Comparison of ENCODE assay signal across 15 cellular contexts in the genomic region with DNA sequence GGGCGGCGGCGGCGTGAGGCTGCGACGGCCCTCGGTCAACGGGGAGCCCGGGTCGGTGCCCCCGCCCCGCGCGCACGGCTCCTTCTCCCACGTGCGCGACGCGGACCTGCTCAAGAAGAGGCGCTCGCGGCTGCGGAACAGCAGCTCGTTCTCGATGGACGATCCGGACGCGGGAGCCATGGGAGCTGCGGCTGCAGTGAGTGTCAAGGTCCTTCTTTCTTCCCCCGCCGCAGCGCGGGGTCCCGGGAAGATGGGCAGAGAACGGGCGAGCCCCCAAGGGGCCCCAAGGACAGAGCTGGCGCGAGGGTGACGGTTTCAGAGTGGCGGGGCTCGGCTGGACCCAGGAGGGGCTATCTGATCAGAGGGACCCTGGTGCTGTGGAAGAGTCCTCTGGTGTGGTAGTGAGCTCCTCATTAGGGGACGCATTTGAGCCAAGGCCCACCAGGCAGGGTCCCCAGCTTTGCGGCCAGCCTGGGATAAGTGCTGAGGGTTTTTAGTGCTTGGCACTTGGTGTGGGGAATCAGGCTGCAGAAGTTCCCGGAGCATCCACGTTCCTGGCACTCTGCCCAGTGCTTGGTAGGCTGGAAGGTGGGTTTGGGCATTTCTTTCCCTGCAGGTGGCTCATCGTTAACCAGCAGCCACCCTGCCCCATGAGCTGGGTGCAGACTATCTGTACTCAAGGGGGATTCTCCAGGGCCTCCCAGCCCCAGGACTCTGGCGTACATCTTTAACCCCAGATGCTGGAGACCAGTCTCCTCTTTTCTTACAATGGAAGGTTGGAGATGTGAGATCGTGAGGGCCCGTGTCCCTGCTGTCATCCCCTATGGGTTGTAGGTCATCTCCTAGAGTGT. TPM values are rescaled to one million over a fixed set of nuclear protein-coding genes. Genes with fewer than 3 reads are reported as not detected.
DNase-seq lines count a peak whose midpoint lies in the region; ATAC-seq, FAIRE-seq and TF ChIP-seq lines count a peak whose summit lies in the region.
"Had no signal": no experiment of that assay in that cellular context is flagged by ENCODE, and none has a peak within 500 bp of the region (broad histone marks: within the 10 kb centered on the region; RNA-seq: fewer than 3 reads in every experiment).

No MANE protein-coding gene starts in this region.

- H3K4me1 Mint-ChIP-seq in activated T-helper 1 cell treated with anti-CD3 and anti-CD28 coated beads, Interleukin-12 subunit alpha, Interleukin-12 subunit beta, Interleukin-2, Interleukin-4 antibody, amounts not matched to agents 30 ng/mL and 10 ng/mL and 1 ng/mL, durations not matched to agents 14 hours and 24 hours and 36 hours (ENCODE audit: low read depth): peaks cover 43% of the 10 kb centered on the region
- H3K4me1 Mint-ChIP-seq in natural killer cell: peaks cover 29 to 55% of the 10 kb centered on the region in 2 donors

- no peaks in the 10 kb centered on the region for H3K9me3 Mint-ChIP-seq in activated T-helper 1 cell treated with anti-CD3 and anti-CD28 coated beads, Interleukin-12 subunit alpha, Interleukin-12 subunit beta, Interleukin-2, Interleukin-4 antibody, amounts not matched to agents 30 ng/mL and 10 ng/mL and 1 ng/mL, durations not matched to agents 14 hours and 24 hours and 36 hours
- H3K9me3 Mint-ChIP-seq in natural killer cell: no peaks in the 10 kb centered on the region

- ATAC-seq in natural killer cell: no peak
- ATAC-seq in HG03159 (IDR thresholded peaks at IDR 0.05; ENCODE audit: unreplicated experiment): no peak
- no peak for ATAC-seq in GM21515 (IDR thresholded peaks at IDR 0.05; ENCODE audit: unreplicated experiment)
- ATAC-seq: activated CD4-positive, CD25-positive, alpha-beta regulatory T cell treated with anti-CD3 and anti-CD28 coated beads, Interleukin-2, amount 50 U/mL, for 24 hours had no signal

- no peak for FAIRE-seq in RCC 7860 (lab: Jason Lieb, UNC)

- TF ChIP-seq CTCF in natural killer cell (IDR thresholded peaks at IDR 0.05): no peak

- peaks cover 52% of the 10 kb centered on the region for H3K4me1 ChIP-seq in BLaER1
- H3K4me1 ChIP-seq: Caco-2 had no signal

- in situ Hi-C loops in KBM-7 (cut with MboI; ENCODE audit: low pct_unique_long_range_greater_than_20kb, low sequenced_read_pairs): no loop called here

- peaks cover 51% of the 10 kb centered on the region for H3K36me3 Mint-ChIP-seq in activated T-helper 1 cell treated with anti-CD3 and anti-CD28 coated beads, Interleukin-12 subunit alpha, Interleukin-12 subunit beta, Interleukin-2, Interleukin-4 antibody, amounts not matched to agents 30 ng/mL and 10 ng/mL and 1 ng/mL, durations not matched to agents 14 hours and 24 hours and 36 hours (ENCODE audit: low read depth)
- H3K36me3 Mint-ChIP-seq in natural killer cell: no peaks in the 10 kb centered on the region

- no peaks in the 10 kb centered on the region for H3K27me3 ChIP-seq in BLaER1
- H3K27me3 ChIP-seq: SJSA1 had no signal

- H3K36me3 ChIP-seq in BLaER1: peaks cover 85% of the 10 kb centered on the region

- intact Hi-C loops in activated T-helper 1 cell treated with anti-CD3 and anti-CD28 coated beads, Interleukin-12 subunit alpha, Interleukin-12 subunit beta, Interleukin-2, Interleukin-4 antibody, amounts not matched to agents 30 ng/mL and 10 ng/mL and 1 ng/mL, durations not matched to agents 14 hours and 24 hours and 36 hours (cut with micrococcal nuclease): no loop called here
- intact Hi-C loops in natural killer cell (cut with micrococcal nuclease): loop anchor here (10.0 kb wide), 1 partner anchor 221 kb away; no protein-coding TSS in a partner anchor

- peaks cover 1% of the 10 kb centered on the region for H3K27me3 Mint-ChIP-seq in activated T-helper 1 cell treated with anti-CD3 and anti-CD28 coated beads, Interleukin-12 subunit alpha, Interleukin-12 subunit beta, Interleukin-2, Interleukin-4 antibody, amounts not matched to agents 30 ng/mL and 10 ng/mL and 1 ng/mL, durations not matched to agents 14 hours and 24 hours and 36 hours (ENCODE audit: insufficient read depth)
- no peaks in the 10 kb centered on the region for H3K27me3 Mint-ChIP-seq in natural killer cell (ENCODE audit: low read depth in 2 of 2)

- no peak overlapping the region for H3K4me3 ChIP-seq in BLaER1
- H3K4me3 ChIP-seq: SJSA1 had no signal

- no peaks in the 10 kb centered on the region for H3K9me3 ChIP-seq in BLaER1
- H3K9me3 ChIP-seq: Caco-2 had no signal

- peak overlapping the region; percentile 96; the same call in 1 of the 2 replicates for H3K4me2 ChIP-seq in BLaER1

- H3K4me3 Mint-ChIP-seq in activated T-helper 1 cell treated with anti-CD3 and anti-CD28 coated beads, Interleukin-12 subunit alpha, Interleukin-12 subunit beta, Interleukin-2, Interleukin-4 antibody, amounts not matched to agents 30 ng/mL and 10 ng/mL and 1 ng/mL, durations not matched to agents 14 hours and 24 hours and 36 hours: peak overlapping the region; percentile 22
- no peak overlapping the region for H3K4me3 Mint-ChIP-seq in natural killer cell

- DNase-seq in COR-L47 (lab: John Stamatoyannopoulos, UW) (peak; percentile 36), natural killer cell (no peak), RCC 7860 (ENCODE audit: low spot score) (no peak), KBM-7 (no peak)
- DNase-seq in activated T-helper 1 cell treated with anti-CD3 and anti-CD28 coated beads, Interleukin-12 subunit alpha, Interleukin-12 subunit beta, Interleukin-2, Interleukin-4 antibody, amounts not matched to agents 30 ng/mL and 10 ng/mL and 1 ng/mL, durations not matched to agents 14 hours and 24 hours and 36 hours (ENCODE audit: low spot score): no peak
- DNase-seq: activated naive CD4-positive, alpha-beta T cell; Caco-2; midbrain; NCI-H1092; NCI-H510A treated with DMSO at 0.1 percent for 48 hours had no signal

- peak overlapping the region; percentile 63 for H3K27ac Mint-ChIP-seq in activated T-helper 1 cell treated with anti-CD3 and anti-CD28 coated beads, Interleukin-12 subunit alpha, Interleukin-12 subunit beta, Interleukin-2, Interleukin-4 antibody, amounts not matched to agents 30 ng/mL and 10 ng/mL and 1 ng/mL, durations not matched to agents 14 hours and 24 hours and 36 hours
- H3K27ac Mint-ChIP-seq in natural killer cell: peak overlapping the region; percentile 52 to 60

- H3K9ac ChIP-seq in BLaER1: 0 out of 2 replicates have a peak overlapping the region, but pooled peaks have one; percentile 54

- peaks cover 53% of the 10 kb centered on the region; the same call in 1 of the 2 replicates for H4K20me1 ChIP-seq in BLaER1

- H3K27ac ChIP-seq in BLaER1: peak overlapping the region; percentile 58
- H3K27ac ChIP-seq: SJSA1 had no signal

RNA-seq across cellular contexts. Expression of a gene that starts 9.8 kb away (rescaled TPM):
- 168 and 178 TPM in 2 replicates for total RNA-seq in activated T-helper 1 cell treated with anti-CD3 and anti-CD28 coated beads, Interleukin-12 subunit alpha, Interleukin-12 subunit beta, Interleukin-2, Interleukin-4 antibody, amounts not matched to agents 30 ng/mL and 10 ng/mL and 1 ng/mL, durations not matched to agents 14 hours and 24 hours and 36 hours
- 100 to 1,000 TPM; 129 to 137 (median 135) TPM for total RNA-seq in natural killer cell

RNA-seq across cellular contexts. Expression of a gene that starts 10.0 kb away (rescaled TPM):
- total RNA-seq in activated T-helper 1 cell treated with anti-CD3 and anti-CD28 coated beads, Interleukin-12 subunit alpha, Interleukin-12 subunit beta, Interleukin-2, Interleukin-4 antibody, amounts not matched to agents 30 ng/mL and 10 ng/mL and 1 ng/mL, durations not matched to agents 14 hours and 24 hours and 36 hours: 1.6 and 2.0 TPM in 2 replicates
- 10 to 100 TPM in 1 of 3 donors, 1 to 10 TPM in 2; 6.3 to 11.2 (median 7.1) TPM for total RNA-seq in natural killer cell

RNA-seq across cellular contexts. Expression of a gene that starts 13.3 kb away (rescaled TPM):
- 50.4 and 50.6 TPM in 2 replicates for total RNA-seq in activated T-helper 1 cell treated with anti-CD3 and anti-CD28 coated beads, Interleukin-12 subunit alpha, Interleukin-12 subunit beta, Interleukin-2, Interleukin-4 antibody, amounts not matched to agents 30 ng/mL and 10 ng/mL and 1 ng/mL, durations not matched to agents 14 hours and 24 hours and 36 hours
- 10 to 100 TPM; 41.4 to 52.4 (median 44.6) TPM for total RNA-seq in natural killer cell

RNA-seq across cellular contexts. Expression of a gene that starts 15.3 kb away (rescaled TPM):
- 94.6 and 96.9 TPM in 2 replicates for total RNA-seq in activated T-helper 1 cell treated with anti-CD3 and anti-CD28 coated beads, Interleukin-12 subunit alpha, Interleukin-12 subunit beta, Interleukin-2, Interleukin-4 antibody, amounts not matched to agents 30 ng/mL and 10 ng/mL and 1 ng/mL, durations not matched to agents 14 hours and 24 hours and 36 hours
- 10 to 100 TPM; 40.9 to 64.1 (median 60.0) TPM for total RNA-seq in natural killer cell

RNA-seq across cellular contexts. Expression of a gene that starts 27.5 kb away (rescaled TPM):
- 97.9 and 103 TPM in 2 replicates for total RNA-seq in activated T-helper 1 cell treated with anti-CD3 and anti-CD28 coated beads, Interleukin-12 subunit alpha, Interleukin-12 subunit beta, Interleukin-2, Interleukin-4 antibody, amounts not matched to agents 30 ng/mL and 10 ng/mL and 1 ng/mL, durations not matched to agents 14 hours and 24 hours and 36 hours
- 100 to 1,000 TPM; 121 to 155 (median 140) TPM for total RNA-seq in natural killer cell
